8 cellular contexts compared by ENCODE assay signal in the genomic region with DNA sequence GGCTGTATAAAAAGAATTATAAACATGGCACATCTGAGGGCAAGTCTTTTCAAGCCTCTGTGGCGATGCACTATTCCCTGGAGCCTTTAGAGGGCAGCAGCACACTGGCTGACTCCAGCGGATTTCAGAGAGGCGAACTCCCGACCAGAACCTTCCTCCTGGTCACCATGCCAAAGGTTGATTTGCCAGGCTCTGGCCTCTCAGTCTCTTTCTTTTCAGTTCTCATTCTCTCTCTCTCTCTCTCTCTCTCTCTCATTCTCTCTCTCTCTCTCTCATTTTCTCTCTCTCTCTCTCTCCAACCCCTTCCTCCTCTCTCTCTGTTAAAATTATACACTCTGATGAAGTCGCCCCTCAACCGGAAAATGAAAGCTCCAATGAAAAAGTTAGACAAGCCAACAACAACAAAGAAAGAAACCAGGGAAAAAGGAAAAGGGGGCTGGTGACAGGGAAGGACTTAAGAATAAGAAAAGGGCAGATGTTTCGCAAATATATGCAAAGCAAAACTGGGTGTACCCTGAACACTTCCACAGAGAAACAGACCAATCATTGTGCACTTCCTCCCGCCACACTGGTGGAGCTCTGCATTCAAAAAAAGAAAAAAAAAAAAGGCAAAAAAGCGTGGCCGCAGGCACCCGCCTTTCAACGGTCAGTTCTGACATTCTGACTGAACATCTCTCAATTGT.
DNase-seq lines count a peak whose midpoint lies in the region; ATAC-seq and TF ChIP-seq lines count a peak whose summit lies in the region.

No MANE protein-coding gene starts in this region.

- no peak overlapping the region for H3K9ac ChIP-seq in PC-3 (ENCODE audit: low read length)
- H3K9ac ChIP-seq in fibroblast of lung (ENCODE audit: insufficient read depth, low read length) = peak overlapping the region; percentile 52

- no peaks in the 10 kb centered on the region for H3F3A ChIP-seq in PC-3 (ENCODE audit: low read length, unreplicated experiment)

- POLR2A ChIA-PET in PC-3 (lab: Charles Lee; ENCODE audit: unreplicated experiment) = interaction anchor here (0.6 kb wide), 1 partner anchor 295 kb away, joined by 4 read pairs; no protein-coding TSS in a partner anchor

- peaks cover 4% of the 10 kb centered on the region for H3K4me1 Mint-ChIP-seq in activated T-cell treated with anti-CD3 and anti-CD28 coated beads, Interleukin-2, amount 50 U/mL, for 72 hours (ENCODE audit: low read depth)
- peaks cover 10 to 15% of the 10 kb centered on the region in 2 donors for H3K4me1 Mint-ChIP-seq in natural killer cell treated with Interleukin-12 subunit alpha and Interleukin-12 subunit beta and Interleukin-15 and Interleukin-18, amount 100 ng/mL, for 72 hours (ENCODE audit: low read depth in 2 of 2)
- peaks cover 0 to 5% of the 10 kb centered on the region in 2 donors for H3K4me1 Mint-ChIP-seq in stimulated activated naive B cell treated with anti-CD40 and anti-IgM and Interleukin-4, amounts not matched to agents 10 μg/mL and 1 μg/mL and 100 μg/mL, for 72 hours

- DNase-seq in COLO668 (lab: John Stamatoyannopoulos, UW; ENCODE audit: unreplicated experiment) (peak; percentile 41), HPDE6-E6E7 (ENCODE audit: extremely low spot score) (peak; percentile 69), PC-3 (peak; percentile 77), fibroblast of lung (ENCODE audit: low read depth in 2 of 2) (peak; percentile 81 to 92)
- DNase-seq in activated T-cell treated with anti-CD3 and anti-CD28 coated beads, Interleukin-2, amount 50 U/mL, for 72 hours = peak; percentile 74 to 75
- DNase-seq in natural killer cell treated with Interleukin-12 subunit alpha and Interleukin-12 subunit beta and Interleukin-15 and Interleukin-18, amount 100 ng/mL, for 72 hours (ENCODE audit: low spot score) = peak; percentile 79
- peak; percentile 61 for DNase-seq in stimulated activated naive B cell treated with anti-CD40 and anti-IgM and Interleukin-4, amounts not matched to agents 10 μg/mL and 1 μg/mL and 100 μg/mL, for 72 hours

- intact Hi-C loops in PC-3 (cut with micrococcal nuclease) = loop anchor here (1.0 to 5.0 kb wide), 4 partner anchors 34 to 788 kb away; no protein-coding TSS in a partner anchor

- ATAC-seq in GM19397 (IDR thresholded peaks at IDR 0.05; ENCODE audit: unreplicated experiment) (peak; percentile 92), PC-3 (peak; percentile 91)
- peak; percentile 80 to 94 for ATAC-seq in activated T-cell treated with anti-CD3 and anti-CD28 coated beads, Interleukin-2, amount 50 U/mL, for 72 hours (replicated peaks in 1 of 2)
- ATAC-seq in natural killer cell treated with Interleukin-12 subunit alpha and Interleukin-12 subunit beta and Interleukin-15 and Interleukin-18, amount 100 ng/mL, for 72 hours = peak; percentile 90 to 92
- ATAC-seq in stimulated activated naive B cell treated with anti-CD40 and anti-IgM and Interleukin-4, amounts not matched to agents 10 μg/mL and 1 μg/mL and 100 μg/mL, for 72 hours (replicated peaks) = peak; percentile 88 to 92

- H3K27ac Mint-ChIP-seq in activated T-cell treated with anti-CD3 and anti-CD28 coated beads, Interleukin-2, amount 50 U/mL, for 72 hours = no peak overlapping the region
- H3K27ac Mint-ChIP-seq in natural killer cell treated with Interleukin-12 subunit alpha and Interleukin-12 subunit beta and Interleukin-15 and Interleukin-18, amount 100 ng/mL, for 72 hours = no peak overlapping the region
- peak overlapping the region; percentile 88 for H3K27ac Mint-ChIP-seq in stimulated activated naive B cell treated with anti-CD40 and anti-IgM and Interleukin-4, amounts not matched to agents 10 μg/mL and 1 μg/mL and 100 μg/mL, for 72 hours

- H3K27ac ChIP-seq in PC-3 (ENCODE audit: low read length) (no peak overlapping the region), fibroblast of lung (ENCODE audit: insufficient read depth, low read length) (peak overlapping the region; percentile 88)

- no peaks in the 10 kb centered on the region for H3K36me3 ChIP-seq in PC-3 (ENCODE audit: low read depth, low read length)
- H3K36me3 ChIP-seq in fibroblast of lung (ENCODE audit: control insufficient read depth, insufficient read depth, low read length) = no peaks in the 10 kb centered on the region

- H3K27me3 Mint-ChIP-seq in activated T-cell treated with anti-CD3 and anti-CD28 coated beads, Interleukin-2, amount 50 U/mL, for 72 hours (ENCODE audit: low read depth) = no peaks in the 10 kb centered on the region
- no peaks in the 10 kb centered on the region for H3K27me3 Mint-ChIP-seq in natural killer cell treated with Interleukin-12 subunit alpha and Interleukin-12 subunit beta and Interleukin-15 and Interleukin-18, amount 100 ng/mL, for 72 hours
- no peaks in the 10 kb centered on the region for H3K27me3 Mint-ChIP-seq in stimulated activated naive B cell treated with anti-CD40 and anti-IgM and Interleukin-4, amounts not matched to agents 10 μg/mL and 1 μg/mL and 100 μg/mL, for 72 hours

- H3K4me2 ChIP-seq in PC-3 (ENCODE audit: low read length) = peak overlapping the region; percentile 42; the same call in 1 of the 2 replicates
- H3K4me2 ChIP-seq in fibroblast of lung (ENCODE audit: extremely low read depth, insufficient read depth, low read length) = peak overlapping the region; percentile 77

- H3K9me3 Mint-ChIP-seq in activated T-cell treated with anti-CD3 and anti-CD28 coated beads, Interleukin-2, amount 50 U/mL, for 72 hours = no peaks in the 10 kb centered on the region
- no peaks in the 10 kb centered on the region for H3K9me3 Mint-ChIP-seq in natural killer cell treated with Interleukin-12 subunit alpha and Interleukin-12 subunit beta and Interleukin-15 and Interleukin-18, amount 100 ng/mL, for 72 hours
- H3K9me3 Mint-ChIP-seq in stimulated activated naive B cell treated with anti-CD40 and anti-IgM and Interleukin-4, amounts not matched to agents 10 μg/mL and 1 μg/mL and 100 μg/mL, for 72 hours = no peaks in the 10 kb centered on the region

- peak overlapping the region; percentile 65 to 78 for H3K4me3 Mint-ChIP-seq in activated T-cell treated with anti-CD3 and anti-CD28 coated beads, Interleukin-2, amount 50 U/mL, for 72 hours
- H3K4me3 Mint-ChIP-seq in natural killer cell treated with Interleukin-12 subunit alpha and Interleukin-12 subunit beta and Interleukin-15 and Interleukin-18, amount 100 ng/mL, for 72 hours = no peak overlapping the region
- peak overlapping the region; percentile 77 to 81 for H3K4me3 Mint-ChIP-seq in stimulated activated naive B cell treated with anti-CD40 and anti-IgM and Interleukin-4, amounts not matched to agents 10 μg/mL and 1 μg/mL and 100 μg/mL, for 72 hours

- no peaks in the 10 kb centered on the region for H3K9me2 ChIP-seq in PC-3 (replicated peaks; ENCODE audit: low read length)

- BruUV-seq in PC-3 (replicated peaks; lab: Mats Ljungman, UMichigan) = no TSS peak

- H3K27me3 ChIP-seq in PC-3 (ENCODE audit: low read length) (no peaks in the 10 kb centered on the region), fibroblast of lung (ENCODE audit: control insufficient read depth, insufficient read depth, low read length) (no peaks in the 10 kb centered on the region)

- H4K20me1 ChIP-seq in PC-3 (ENCODE audit: low read length) (no peaks in the 10 kb centered on the region), fibroblast of lung (ENCODE audit: control insufficient read depth, extremely low read depth, insufficient read depth, low read length) (no peaks in the 10 kb centered on the region)

- H3K79me2 ChIP-seq in PC-3 (ENCODE audit: low read length) (no peaks in the 10 kb centered on the region), fibroblast of lung (ENCODE audit: control insufficient read depth, insufficient read depth, low read length) (no peaks in the 10 kb centered on the region)

- peak; percentile 92 for TF ChIP-seq CTCF in PC-3 (conservative IDR thresholded peaks at IDR 0.05; ENCODE audit: low read depth, low read length)
- TF ChIP-seq CTCF in fibroblast of lung (conservative IDR thresholded peaks at IDR 0.05 in 1 of 2, IDR thresholded peaks at IDR 0.05 in 1 of 2; ENCODE audit: low read depth in 1 of 2, low read length in 2 of 2) = peak; percentile 96 to 99

- no peaks in the 10 kb centered on the region for H3K9me3 ChIP-seq in PC-3 (ENCODE audit: low read length)
- H3K9me3 ChIP-seq in fibroblast of lung (ENCODE audit: control insufficient read depth, insufficient read depth, low read depth, low read length) = no peaks in the 10 kb centered on the region

- no peak overlapping the region for H3K4me3 ChIP-seq in PC-3 (ENCODE audit: low read length)
- peak overlapping the region; percentile 41 to 51 (median 47) for H3K4me3 ChIP-seq in fibroblast of lung (replicated peaks in 1 of 4; ENCODE audit: control extremely low read depth in 1 of 4, insufficient read depth in 1 of 4, low read depth in 3 of 4, low read length in 4 of 4)

- H3K4me1 ChIP-seq in PC-3 (ENCODE audit: insufficient read depth, low read length) (no peaks in the 10 kb centered on the region), fibroblast of lung (ENCODE audit: control insufficient read depth, extremely low read depth, insufficient read depth, low read length) (peaks cover 19% of the 10 kb centered on the region)

- H2AFZ ChIP-seq in PC-3 (ENCODE audit: low read length) = peak overlapping the region; percentile 75
- H2AFZ ChIP-seq in fibroblast of lung (ENCODE audit: low read length) = peak overlapping the region; percentile 75

- CTCF ChIA-PET in PC-3 (lab: Charles Lee) = no interaction called here

- H3K36me3 Mint-ChIP-seq in activated T-cell treated with anti-CD3 and anti-CD28 coated beads, Interleukin-2, amount 50 U/mL, for 72 hours (ENCODE audit: insufficient read depth in 2 of 2) = peaks cover 0 to 2% of the 10 kb centered on the region in 2 donors
- no peaks in the 10 kb centered on the region for H3K36me3 Mint-ChIP-seq in natural killer cell treated with Interleukin-12 subunit alpha and Interleukin-12 subunit beta and Interleukin-15 and Interleukin-18, amount 100 ng/mL, for 72 hours
- H3K36me3 Mint-ChIP-seq in stimulated activated naive B cell treated with anti-CD40 and anti-IgM and Interleukin-4, amounts not matched to agents 10 μg/mL and 1 μg/mL and 100 μg/mL, for 72 hours = peaks cover 4 to 17% of the 10 kb centered on the region in 2 donors
